In the genomic region with DNA sequence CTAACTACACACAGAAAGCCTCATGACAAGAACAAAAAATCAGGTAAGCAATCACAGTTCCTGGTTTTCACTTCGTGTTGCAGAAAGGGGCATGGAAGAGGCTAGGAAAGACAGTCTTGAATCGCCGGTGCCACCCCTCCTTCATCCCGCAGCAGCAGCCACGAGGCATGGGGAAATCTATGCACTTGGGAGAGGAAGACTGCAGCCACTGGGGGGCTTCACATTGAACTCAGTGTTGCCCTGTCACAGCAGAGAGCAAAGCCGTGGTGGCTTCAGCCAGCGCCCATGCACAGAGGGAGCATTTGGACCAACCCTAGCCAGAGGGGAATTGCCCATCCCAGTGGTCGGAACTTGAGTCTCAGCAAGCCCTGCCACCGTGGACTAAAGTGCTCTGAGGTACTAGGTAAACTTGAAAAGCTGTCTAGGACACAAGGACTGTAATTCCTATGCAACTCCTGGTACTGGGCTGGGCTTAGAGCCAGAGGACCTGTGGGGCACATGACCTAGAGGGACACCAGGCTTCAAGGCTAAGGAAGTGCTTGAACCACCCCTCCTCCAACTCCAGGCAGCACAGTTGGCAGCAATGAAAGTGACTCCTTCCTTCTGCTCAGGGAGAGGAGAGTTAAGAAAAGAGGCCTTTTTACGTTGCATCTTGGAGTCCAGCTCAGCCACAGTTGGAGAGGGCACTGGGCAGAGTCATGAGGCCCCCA, we compare ENCODE assay signal across 1 cellular context.
TF ChIP-seq lines count a peak whose summit lies in the region.

No MANE protein-coding gene starts in this region.

TF ChIP-seq in HepG2, 621 proteins besides CTCF, POLR2A, EP300 and RAD21:
- TF ChIP-seq ZNF101 (CRISPR knock-in tag; IDR thresholded peaks at IDR 0.05; ENCODE audit: borderline replicate concordance, low read depth): no peak
- no peak for TF ChIP-seq FOXA3 (CRISPR knock-in tag; IDR thresholded peaks at IDR 0.05)
- no peak for TF ChIP-seq SRSF9 (IDR thresholded peaks at IDR 0.05; ENCODE audit: borderline replicate concordance, insufficient read depth, low read depth, low read length, poor library complexity, severe bottlenecking)
- TF ChIP-seq, protein P1, sequence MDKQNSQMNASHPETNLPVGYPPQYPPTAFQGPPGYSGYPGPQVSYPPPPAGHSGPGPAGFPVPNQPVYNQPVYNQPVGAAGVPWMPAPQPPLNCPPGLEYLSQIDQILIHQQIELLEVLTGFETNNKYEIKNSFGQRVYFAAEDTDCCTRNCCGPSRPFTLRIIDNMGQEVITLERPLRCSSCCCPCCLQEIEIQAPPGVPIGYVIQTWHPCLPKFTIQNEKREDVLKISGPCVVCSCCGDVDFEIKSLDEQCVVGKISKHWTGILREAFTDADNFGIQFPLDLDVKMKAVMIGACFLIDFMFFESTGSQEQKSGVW (CRISPR knock-in tag; IDR thresholded peaks at IDR 0.05; ENCODE audit: borderline replicate concordance): no peak
- no peak for TF ChIP-seq GABPB1 (CRISPR knock-in tag; IDR thresholded peaks at IDR 0.05)
- TF ChIP-seq ZNF569 (CRISPR knock-in tag; IDR thresholded peaks at IDR 0.05; ENCODE audit: borderline replicate concordance): no peak
- TF ChIP-seq PRPF4 (IDR thresholded peaks at IDR 0.05; ENCODE audit: low read depth, low read length, poor library complexity, severe bottlenecking): no peak
